ENCODE assay signal across 2 cellular contexts in the genomic region with DNA sequence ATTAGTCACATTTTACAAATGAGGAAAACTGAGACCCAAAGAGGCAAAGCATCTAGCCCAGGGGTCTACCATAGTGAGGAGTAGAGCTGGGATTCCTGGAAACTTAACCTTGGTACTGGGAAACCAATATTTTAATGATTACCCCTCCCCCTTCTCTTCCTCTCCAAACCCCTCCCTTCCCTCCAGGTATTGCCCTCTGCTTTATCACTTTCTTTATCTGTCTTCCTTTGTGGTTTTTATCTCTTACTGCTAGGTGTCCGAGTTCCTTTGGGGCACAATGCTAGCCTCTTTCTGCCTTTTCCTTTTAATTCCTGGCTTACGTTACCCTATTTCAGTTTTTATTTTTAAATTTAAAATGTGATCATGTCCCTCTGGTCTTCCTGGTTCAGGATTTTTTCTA.
TF ChIP-seq lines count a peak whose summit lies in the region.

No MANE protein-coding gene starts in this region.

TF ChIP-seq in GM23338, 12 proteins besides CTCF, POLR2A, EP300 and RAD21 (continues in another document):
- TF ChIP-seq, protein P1, sequence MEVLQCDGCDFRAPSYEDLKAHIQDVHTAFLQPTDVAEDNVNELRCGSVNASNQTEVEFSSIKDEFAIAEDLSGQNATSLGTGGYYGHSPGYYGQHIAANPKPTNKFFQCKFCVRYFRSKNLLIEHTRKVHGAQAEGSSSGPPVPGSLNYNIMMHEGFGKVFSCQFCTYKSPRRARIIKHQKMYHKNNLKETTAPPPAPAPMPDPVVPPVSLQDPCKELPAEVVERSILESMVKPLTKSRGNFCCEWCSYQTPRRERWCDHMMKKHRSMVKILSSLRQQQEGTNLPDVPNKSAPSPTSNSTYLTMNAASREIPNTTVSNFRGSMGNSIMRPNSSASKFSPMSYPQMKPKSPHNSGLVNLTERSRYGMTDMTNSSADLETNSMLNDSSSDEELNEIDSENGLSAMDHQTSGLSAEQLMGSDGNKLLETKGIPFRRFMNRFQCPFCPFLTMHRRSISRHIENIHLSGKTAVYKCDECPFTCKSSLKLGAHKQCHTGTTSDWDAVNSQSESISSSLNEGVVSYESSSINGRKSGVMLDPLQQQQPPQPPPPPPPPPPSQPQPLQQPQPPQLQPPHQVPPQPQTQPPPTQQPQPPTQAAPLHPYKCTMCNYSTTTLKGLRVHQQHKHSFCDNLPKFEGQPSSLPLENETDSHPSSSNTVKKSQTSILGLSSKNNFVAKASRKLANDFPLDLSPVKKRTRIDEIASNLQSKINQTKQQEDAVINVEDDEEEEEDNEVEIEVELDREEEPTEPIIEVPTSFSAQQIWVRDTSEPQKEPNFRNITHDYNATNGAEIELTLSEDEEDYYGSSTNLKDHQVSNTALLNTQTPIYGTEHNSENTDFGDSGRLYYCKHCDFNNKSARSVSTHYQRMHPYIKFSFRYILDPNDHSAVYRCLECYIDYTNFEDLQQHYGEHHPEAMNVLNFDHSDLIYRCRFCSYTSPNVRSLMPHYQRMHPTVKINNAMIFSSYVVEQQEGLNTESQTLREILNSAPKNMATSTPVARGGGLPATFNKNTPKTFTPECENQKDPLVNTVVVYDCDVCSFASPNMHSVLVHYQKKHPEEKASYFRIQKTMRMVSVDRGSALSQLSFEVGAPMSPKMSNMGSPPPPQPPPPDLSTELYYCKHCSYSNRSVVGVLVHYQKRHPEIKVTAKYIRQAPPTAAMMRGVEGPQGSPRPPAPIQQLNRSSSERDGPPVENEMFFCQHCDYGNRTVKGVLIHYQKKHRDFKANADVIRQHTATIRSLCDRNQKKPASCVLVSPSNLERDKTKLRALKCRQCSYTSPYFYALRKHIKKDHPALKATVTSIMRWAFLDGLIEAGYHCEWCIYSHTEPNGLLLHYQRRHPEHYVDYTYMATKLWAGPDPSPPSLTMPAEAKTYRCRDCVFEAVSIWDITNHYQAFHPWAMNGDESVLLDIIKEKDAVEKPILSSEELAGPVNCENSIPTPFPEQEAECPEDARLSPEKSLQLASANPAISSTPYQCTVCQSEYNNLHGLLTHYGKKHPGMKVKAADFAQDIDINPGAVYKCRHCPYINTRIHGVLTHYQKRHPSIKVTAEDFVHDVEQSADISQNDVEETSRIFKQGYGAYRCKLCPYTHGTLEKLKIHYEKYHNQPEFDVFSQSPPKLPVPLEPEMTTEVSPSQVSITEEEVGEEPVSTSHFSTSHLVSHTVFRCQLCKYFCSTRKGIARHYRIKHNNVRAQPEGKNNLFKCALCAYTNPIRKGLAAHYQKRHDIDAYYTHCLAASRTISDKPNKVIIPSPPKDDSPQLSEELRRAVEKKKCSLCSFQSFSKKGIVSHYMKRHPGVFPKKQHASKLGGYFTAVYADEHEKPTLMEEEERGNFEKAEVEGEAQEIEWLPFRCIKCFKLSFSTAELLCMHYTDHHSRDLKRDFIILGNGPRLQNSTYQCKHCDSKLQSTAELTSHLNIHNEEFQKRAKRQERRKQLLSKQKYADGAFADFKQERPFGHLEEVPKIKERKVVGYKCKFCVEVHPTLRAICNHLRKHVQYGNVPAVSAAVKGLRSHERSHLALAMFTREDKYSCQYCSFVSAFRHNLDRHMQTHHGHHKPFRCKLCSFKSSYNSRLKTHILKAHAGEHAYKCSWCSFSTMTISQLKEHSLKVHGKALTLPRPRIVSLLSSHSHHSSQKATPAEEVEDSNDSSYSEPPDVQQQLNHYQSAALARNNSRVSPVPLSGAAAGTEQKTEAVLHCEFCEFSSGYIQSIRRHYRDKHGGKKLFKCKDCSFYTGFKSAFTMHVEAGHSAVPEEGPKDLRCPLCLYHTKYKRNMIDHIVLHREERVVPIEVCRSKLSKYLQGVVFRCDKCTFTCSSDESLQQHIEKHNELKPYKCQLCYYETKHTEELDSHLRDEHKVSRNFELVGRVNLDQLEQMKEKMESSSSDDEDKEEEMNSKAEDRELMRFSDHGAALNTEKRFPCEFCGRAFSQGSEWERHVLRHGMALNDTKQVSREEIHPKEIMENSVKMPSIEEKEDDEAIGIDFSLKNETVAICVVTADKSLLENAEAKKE (CRISPR knock-in tag; IDR thresholded peaks at IDR 0.05): no peak
- TF ChIP-seq JUNB (IDR thresholded peaks at IDR 0.05; ENCODE audit: unreplicated experiment) (no peak), POLR2AphosphoS5 (IDR thresholded peaks at IDR 0.05; ENCODE audit: low read depth) (no peak), REST (IDR thresholded peaks at IDR 0.05; ENCODE audit: unreplicated experiment) (no peak), STAT1 (IDR thresholded peaks at IDR 0.05; ENCODE audit: unreplicated experiment) (no peak), NANOG (IDR thresholded peaks at IDR 0.05; ENCODE audit: borderline replicate concordance) (no peak), EZH2phosphoT487 (IDR thresholded peaks at IDR 0.05; ENCODE audit: unreplicated experiment) (no peak), CREB1 (CRISPR knock-in tag; IDR thresholded peaks at IDR 0.05; ENCODE audit: low read depth) (no peak), ZNF114 (CRISPR knock-in tag; IDR thresholded peaks at IDR 0.05) (no peak)
- TF ChIP-seq, protein P2, sequence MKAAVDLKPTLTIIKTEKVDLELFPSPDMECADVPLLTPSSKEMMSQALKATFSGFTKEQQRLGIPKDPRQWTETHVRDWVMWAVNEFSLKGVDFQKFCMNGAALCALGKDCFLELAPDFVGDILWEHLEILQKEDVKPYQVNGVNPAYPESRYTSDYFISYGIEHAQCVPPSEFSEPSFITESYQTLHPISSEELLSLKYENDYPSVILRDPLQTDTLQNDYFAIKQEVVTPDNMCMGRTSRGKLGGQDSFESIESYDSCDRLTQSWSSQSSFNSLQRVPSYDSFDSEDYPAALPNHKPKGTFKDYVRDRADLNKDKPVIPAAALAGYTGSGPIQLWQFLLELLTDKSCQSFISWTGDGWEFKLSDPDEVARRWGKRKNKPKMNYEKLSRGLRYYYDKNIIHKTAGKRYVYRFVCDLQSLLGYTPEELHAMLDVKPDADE (IDR thresholded peaks at IDR 0.05): no peak

TF ChIP-seq in WTC11, 78 proteins besides CTCF, POLR2A, EP300 and RAD21 (continued from another document):
- TF ChIP-seq, protein P3, sequence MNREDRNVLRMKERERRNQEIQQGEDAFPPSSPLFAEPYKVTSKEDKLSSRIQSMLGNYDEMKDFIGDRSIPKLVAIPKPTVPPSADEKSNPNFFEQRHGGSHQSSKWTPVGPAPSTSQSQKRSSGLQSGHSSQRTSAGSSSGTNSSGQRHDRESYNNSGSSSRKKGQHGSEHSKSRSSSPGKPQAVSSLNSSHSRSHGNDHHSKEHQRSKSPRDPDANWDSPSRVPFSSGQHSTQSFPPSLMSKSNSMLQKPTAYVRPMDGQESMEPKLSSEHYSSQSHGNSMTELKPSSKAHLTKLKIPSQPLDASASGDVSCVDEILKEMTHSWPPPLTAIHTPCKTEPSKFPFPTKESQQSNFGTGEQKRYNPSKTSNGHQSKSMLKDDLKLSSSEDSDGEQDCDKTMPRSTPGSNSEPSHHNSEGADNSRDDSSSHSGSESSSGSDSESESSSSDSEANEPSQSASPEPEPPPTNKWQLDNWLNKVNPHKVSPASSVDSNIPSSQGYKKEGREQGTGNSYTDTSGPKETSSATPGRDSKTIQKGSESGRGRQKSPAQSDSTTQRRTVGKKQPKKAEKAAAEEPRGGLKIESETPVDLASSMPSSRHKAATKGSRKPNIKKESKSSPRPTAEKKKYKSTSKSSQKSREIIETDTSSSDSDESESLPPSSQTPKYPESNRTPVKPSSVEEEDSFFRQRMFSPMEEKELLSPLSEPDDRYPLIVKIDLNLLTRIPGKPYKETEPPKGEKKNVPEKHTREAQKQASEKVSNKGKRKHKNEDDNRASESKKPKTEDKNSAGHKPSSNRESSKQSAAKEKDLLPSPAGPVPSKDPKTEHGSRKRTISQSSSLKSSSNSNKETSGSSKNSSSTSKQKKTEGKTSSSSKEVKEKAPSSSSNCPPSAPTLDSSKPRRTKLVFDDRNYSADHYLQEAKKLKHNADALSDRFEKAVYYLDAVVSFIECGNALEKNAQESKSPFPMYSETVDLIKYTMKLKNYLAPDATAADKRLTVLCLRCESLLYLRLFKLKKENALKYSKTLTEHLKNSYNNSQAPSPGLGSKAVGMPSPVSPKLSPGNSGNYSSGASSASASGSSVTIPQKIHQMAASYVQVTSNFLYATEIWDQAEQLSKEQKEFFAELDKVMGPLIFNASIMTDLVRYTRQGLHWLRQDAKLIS (CRISPR knock-in tag; IDR thresholded peaks at IDR 0.05; ENCODE audit: borderline replicate concordance): no peak
- TF ChIP-seq, protein P4, sequence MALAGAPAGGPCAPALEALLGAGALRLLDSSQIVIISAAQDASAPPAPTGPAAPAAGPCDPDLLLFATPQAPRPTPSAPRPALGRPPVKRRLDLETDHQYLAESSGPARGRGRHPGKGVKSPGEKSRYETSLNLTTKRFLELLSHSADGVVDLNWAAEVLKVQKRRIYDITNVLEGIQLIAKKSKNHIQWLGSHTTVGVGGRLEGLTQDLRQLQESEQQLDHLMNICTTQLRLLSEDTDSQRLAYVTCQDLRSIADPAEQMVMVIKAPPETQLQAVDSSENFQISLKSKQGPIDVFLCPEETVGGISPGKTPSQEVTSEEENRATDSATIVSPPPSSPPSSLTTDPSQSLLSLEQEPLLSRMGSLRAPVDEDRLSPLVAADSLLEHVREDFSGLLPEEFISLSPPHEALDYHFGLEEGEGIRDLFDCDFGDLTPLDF (CRISPR knock-in tag; IDR thresholded peaks at IDR 0.05): no peak
- TF ChIP-seq NFE2L1 (CRISPR knock-in tag; IDR thresholded peaks at IDR 0.05) (no peak), ATF3 (CRISPR knock-in tag; conservative IDR thresholded peaks at IDR 0.05) (no peak)
- TF ChIP-seq, protein P5, sequence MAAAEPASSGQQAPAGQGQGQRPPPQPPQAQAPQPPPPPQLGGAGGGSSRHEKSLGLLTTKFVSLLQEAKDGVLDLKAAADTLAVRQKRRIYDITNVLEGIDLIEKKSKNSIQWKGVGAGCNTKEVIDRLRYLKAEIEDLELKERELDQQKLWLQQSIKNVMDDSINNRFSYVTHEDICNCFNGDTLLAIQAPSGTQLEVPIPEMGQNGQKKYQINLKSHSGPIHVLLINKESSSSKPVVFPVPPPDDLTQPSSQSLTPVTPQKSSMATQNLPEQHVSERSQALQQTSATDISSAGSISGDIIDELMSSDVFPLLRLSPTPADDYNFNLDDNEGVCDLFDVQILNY (CRISPR knock-in tag; IDR thresholded peaks at IDR 0.05): no peak
